18 cellular contexts compared by ENCODE assay signal in the genomic region with DNA sequence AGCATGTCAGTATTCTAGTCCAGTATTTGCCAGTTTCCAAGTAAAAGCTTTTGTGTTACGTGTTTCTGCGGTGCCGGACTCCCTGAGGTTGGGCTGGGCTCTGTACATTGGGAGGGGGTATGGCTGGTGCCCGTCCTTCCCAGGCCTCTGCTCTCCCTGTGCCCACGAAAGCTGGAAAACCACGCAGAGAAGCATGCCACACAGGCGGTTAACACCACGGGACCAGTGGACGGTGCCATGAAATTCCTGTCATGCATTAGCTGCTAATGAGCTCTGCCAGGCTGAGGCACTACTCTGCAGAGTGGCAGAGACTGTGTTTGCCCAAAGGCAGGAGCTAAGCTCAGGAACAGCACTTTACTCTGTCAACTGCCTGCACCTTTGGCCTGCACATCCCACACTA. TPM values are rescaled to one million over a fixed set of nuclear protein-coding genes. Genes with fewer than 3 reads are reported as not detected.
DNase-seq lines count a peak whose midpoint lies in the region; ATAC-seq, FAIRE-seq and TF ChIP-seq lines count a peak whose summit lies in the region.
"Had no signal": no experiment of that assay in that cellular context is flagged by ENCODE, and none has a peak within 500 bp of the region (broad histone marks: within the 10 kb centered on the region; RNA-seq: fewer than 3 reads in every experiment).

No MANE protein-coding gene starts in this region.

- H3K27me3 ChIP-seq in bronchial epithelial cell (ENCODE audit: control insufficient read depth, insufficient read depth, low read length), result no peaks in the 10 kb centered on the region

- no peaks in the 10 kb centered on the region for H3K4me1 Mint-ChIP-seq in nephron progenitor cell

- in situ Hi-C loops in ACHN (cut with HindIII; ENCODE audit: low pct_ligation_motif_present, low pct_unique_long_range_greater_than_20kb, low sequenced_read_pairs), result no loop called here

- no peaks in the 10 kb centered on the region for H3K36me3 Mint-ChIP-seq in nephron progenitor cell (ENCODE audit: low read depth)
- H3K36me3 Mint-ChIP-seq: activated CD4-positive, alpha-beta memory T cell treated with anti-CD3 and anti-CD28 coated beads for 36 hours; stimulated activated effector memory CD8-positive, alpha-beta T cell treated with anti-CD3 and anti-CD28 coated beads, Interleukin-12 subunit alpha, Interleukin-12 subunit beta, amount 100 ng/mL, for 72 hours had no signal

- no peak overlapping the region for H3K4me3 Mint-ChIP-seq in nephron progenitor cell
- H3K4me3 Mint-ChIP-seq: activated CD4-positive, alpha-beta memory T cell treated with anti-CD3 and anti-CD28 coated beads for 36 hours; activated T-cell treated with anti-CD3 and anti-CD28 coated beads, Interleukin-2, amount 50 U/mL, for 24 hours; CD4-positive, alpha-beta memory T cell; stimulated activated effector memory CD8-positive, alpha-beta T cell treated with anti-CD3 and anti-CD28 coated beads, Interleukin-12 subunit alpha, Interleukin-12 subunit beta, amount 100 ng/mL, for 72 hours had no signal

- no peaks in the 10 kb centered on the region for H3K9me3 Mint-ChIP-seq in nephron progenitor cell
- H3K9me3 Mint-ChIP-seq: activated CD4-positive, alpha-beta memory T cell treated with anti-CD3 and anti-CD28 coated beads for 36 hours; activated T-cell treated with anti-CD3 and anti-CD28 coated beads, Interleukin-2, amount 50 U/mL, for 24 hours; CD4-positive, alpha-beta memory T cell; stimulated activated effector memory CD8-positive, alpha-beta T cell treated with anti-CD3 and anti-CD28 coated beads, Interleukin-12 subunit alpha, Interleukin-12 subunit beta, amount 100 ng/mL, for 72 hours had no signal

- peaks cover 3% of the 10 kb centered on the region for H3K27me3 Mint-ChIP-seq in nephron progenitor cell (ENCODE audit: low read depth, poor library complexity)
- H3K27me3 Mint-ChIP-seq: activated CD4-positive, alpha-beta memory T cell treated with anti-CD3 and anti-CD28 coated beads for 36 hours; activated T-cell treated with anti-CD3 and anti-CD28 coated beads, Interleukin-2, amount 50 U/mL, for 24 hours; CD4-positive, alpha-beta memory T cell; progenitor cell of endocrine pancreas had no signal

- H3K4me3 ChIP-seq in bronchial epithelial cell (ENCODE audit: low read depth, low read length), result no peak overlapping the region

- intact Hi-C loops in left cardiac atrium (cut with DNase I), result no loop called here

- TF ChIP-seq CTCF in bronchial epithelial cell (IDR thresholded peaks at IDR 0.05; ENCODE audit: insufficient read depth, low read length, severe bottlenecking) (no peak), nephron progenitor cell (IDR thresholded peaks at IDR 0.05) (no peak)

- peaks cover 1% of the 10 kb centered on the region for H3K36me3 ChIP-seq in bronchial epithelial cell (ENCODE audit: control insufficient read depth, insufficient read depth, low read length)

- FAIRE-seq in bronchial epithelial cell (lab: Jason Lieb, UNC), result peak; percentile 28
- FAIRE-seq: RCC 7860 had no signal

- ATAC-seq in left cardiac atrium, result peak; percentile 33 to 73
- no peak for ATAC-seq in esophagus mucosa
- ATAC-seq: stimulated activated effector memory CD8-positive, alpha-beta T cell treated with anti-CD3 and anti-CD28 coated beads, Interleukin-12 subunit alpha, Interleukin-12 subunit beta, amount 100 ng/mL, for 72 hours had no signal

- peak overlapping the region; percentile 47 for H3K27ac Mint-ChIP-seq in nephron progenitor cell
- H3K27ac Mint-ChIP-seq: activated CD4-positive, alpha-beta memory T cell treated with anti-CD3 and anti-CD28 coated beads for 36 hours; activated T-cell treated with anti-CD3 and anti-CD28 coated beads, Interleukin-2, amount 50 U/mL, for 24 hours; CD4-positive, alpha-beta memory T cell; progenitor cell of endocrine pancreas; stimulated activated effector memory CD8-positive, alpha-beta T cell treated with anti-CD3 and anti-CD28 coated beads, Interleukin-12 subunit alpha, Interleukin-12 subunit beta, amount 100 ng/mL, for 72 hours had no signal

- DNase-seq in ACHN (peak; percentile 76), bronchial epithelial cell (ENCODE audit: low read depth) (no peak), left cardiac atrium (no peak), nephron progenitor cell (no peak), HCEC 1CT (no peak), DMS153 (lab: John Stamatoyannopoulos, UW) (no peak)
- no peak for DNase-seq in activated CD4-positive, alpha-beta T cell treated with anti-CD3 and anti-CD28 coated beads for 1 hour
- DNase-seq: activated CD4-positive, alpha-beta memory T cell treated with anti-CD3 and anti-CD28 coated beads for 36 hours; activated naive CD4-positive, alpha-beta T cell treated with anti-CD3 and anti-CD28 coated beads, Interleukin-2, amount 50 U/mL, for 16 hours; activated T-cell treated with anti-CD3 and anti-CD28 coated beads, Interleukin-2, amount 50 U/mL, for 24 hours; CD4-positive, alpha-beta memory T cell; NCI-H1436 treated with DMSO at 0.1 percent for 48 hours; stimulated activated CD4-positive, alpha-beta T cell treated with anti-CD3 and anti-CD28 coated beads, Interleukin-12 subunit alpha, Interleukin-12 subunit beta, amount 100 ng/mL, for 4 hours had no signal

RNA-seq across cellular contexts. Expression of a gene that starts 8.1 kb away (rescaled TPM):
- total RNA-seq in bronchial epithelial cell, result 3.9 and 7.4 TPM in 2 replicates
- 10 to 100 TPM in 1 of 2 donors, 1 to 10 TPM in 1; 8.6 to 11.4 TPM for total RNA-seq in left cardiac atrium
- total RNA-seq in esophagus mucosa, result 10.1 TPM
- total RNA-seq: A673; activated CD4-positive, alpha-beta memory T cell treated with anti-CD3 and anti-CD28 coated beads for 36 hours; CD4-positive, alpha-beta memory T cell had no signal

RNA-seq across cellular contexts. Expression of a gene that starts 25.6 kb away (rescaled TPM):
- 11.6 and 28.9 TPM in 2 replicates for total RNA-seq in bronchial epithelial cell
- 10 to 100 TPM; 11.3 to 15.5 TPM for total RNA-seq in left cardiac atrium
- total RNA-seq in esophagus mucosa, result 36.6 TPM

RNA-seq across cellular contexts. Expression of a gene that starts 25.8 kb away (rescaled TPM):
- total RNA-seq in bronchial epithelial cell (58.4 and 65.0 TPM in 2 replicates), left cardiac atrium (10 to 100 TPM; 47.2 to 59.6 TPM), esophagus mucosa (46.3 TPM)

RNA-seq across cellular contexts. Expression of a gene that starts 53.7 kb away (rescaled TPM):
- total RNA-seq in bronchial epithelial cell (1.6 and 3.6 TPM in 2 replicates), left cardiac atrium (10 to 100 TPM; 61.5 to 88.4 TPM), esophagus mucosa (15.6 TPM)
